ENCODE assay signal across 17 cellular contexts in genomic region chr9:96513622-96514021, GRCh38.
DNase-seq lines count a peak whose midpoint lies in the region; ATAC-seq and TF ChIP-seq lines count a peak whose summit lies in the region.
"Had no signal": no experiment of that assay in that cellular context is flagged by ENCODE, and none has a peak within 500 bp of the region (broad histone marks: within the 10 kb centered on the region; RNA-seq: fewer than 3 reads in every experiment).

No MANE protein-coding gene starts in this region.

- ATAC-seq in GM18873 (IDR thresholded peaks at IDR 0.05; ENCODE audit: low FRiP score, unreplicated experiment): no peak
- ATAC-seq: activated CD8-positive, alpha-beta T cell treated with anti-CD3 and anti-CD28 coated beads for 36 hours; foreskin keratinocyte had no signal

- H3K27ac ChIP-seq in suprapubic skin: peak overlapping the region; percentile 79
- H3K27ac ChIP-seq: BLaER1, foreskin keratinocyte, parathyroid adenoma, SK-N-MC had no signal

- H3K36me3 ChIP-seq in suprapubic skin: peaks cover 7% of the 10 kb centered on the region
- H3K36me3 ChIP-seq in H7 (replicated peaks; ENCODE audit: control insufficient read depth, insufficient read depth, low read length): no peaks in the 10 kb centered on the region
- H3K36me3 ChIP-seq: BLaER1, MG63 had no signal

- H3K4me1 ChIP-seq in suprapubic skin: peaks cover 28% of the 10 kb centered on the region
- H3K4me1 ChIP-seq: BLaER1, foreskin keratinocyte, parathyroid adenoma had no signal

- peak; percentile 55 for DNase-seq in GM03348 (ENCODE audit: low spot score)
- DNase-seq in choroid plexus epithelial cell (ENCODE audit: low read depth): peak; percentile 69
- peak; percentile 38 for DNase-seq in kidney glomerular epithelial cell (lab: John Stamatoyannopoulos, UW)
- DNase-seq in suprapubic skin (ENCODE audit: low spot score in 2 of 2): no peak
- DNase-seq in H7: no peak
- DNase-seq in HuH-7 (ENCODE audit: low spot score): no peak
- no peak for DNase-seq in C1 segment of cervical spinal cord (lab: John Stamatoyannopoulos, UW)
- DNase-seq: activated CD8-positive, alpha-beta T cell treated with anti-CD3 and anti-CD28 coated beads for 36 hours; DMS153; MG63; NCI-H187; NCI-H526 had no signal

- no peak for TF ChIP-seq CTCF in choroid plexus epithelial cell (conservative IDR thresholded peaks at IDR 0.05; ENCODE audit: low read depth, low read length)
- TF ChIP-seq CTCF in suprapubic skin (IDR thresholded peaks at IDR 0.05): no peak

- H3K4me3 ChIP-seq in choroid plexus epithelial cell (ENCODE audit: low read depth, low read length) (no peak overlapping the region), suprapubic skin (no peak overlapping the region), H7 (ENCODE audit: insufficient read depth, low read depth, low read length) (no peak overlapping the region)
- H3K4me3 ChIP-seq: BLaER1, MG63, SK-N-MC had no signal

- H3K27me3 ChIP-seq in suprapubic skin: no peaks in the 10 kb centered on the region
- no peaks in the 10 kb centered on the region for H3K27me3 ChIP-seq in H7 (ENCODE audit: control insufficient read depth, insufficient read depth, low read length)
- H3K27me3 ChIP-seq: BLaER1, foreskin keratinocyte, MG63 had no signal

- 84% methylated on average over 5 of the region's 5 CpGs for WGBS in suprapubic skin

- no peaks in the 10 kb centered on the region for H3K9me3 ChIP-seq in suprapubic skin
- H3K9me3 ChIP-seq: BLaER1, MG63 had no signal

- no peak for TF ChIP-seq EP300 in suprapubic skin (IDR thresholded peaks at IDR 0.05)

- no peak for TF ChIP-seq POLR2A in suprapubic skin (IDR thresholded peaks at IDR 0.05)

Comparison
In these comparisons a context has a peak if more than half of its experiments do, and no peak if none do; other contexts are left out.
1. DNase-seq: peak in GM03348 (single experiment), choroid plexus epithelial cell (single experiment) and kidney glomerular epithelial cell (single experiment); none in suprapubic skin (0 of 2), H7 (single experiment), HuH-7 (single experiment) and C1 segment of cervical spinal cord (0 of 14).